In genomic region chr4:30619679-30620078, GRCh38 we compare ENCODE assay signal across 24 cellular contexts.
DNase-seq lines count a peak whose midpoint lies in the region; ATAC-seq and TF ChIP-seq lines count a peak whose summit lies in the region.
"Had no signal": no experiment of that assay in that cellular context is flagged by ENCODE, and none has a peak within 500 bp of the region (broad histone marks: within the 10 kb centered on the region; RNA-seq: fewer than 3 reads in every experiment).

No MANE protein-coding gene starts in this region.

- no peak overlapping the region for H2AK5ac ChIP-seq in mesendoderm (ENCODE audit: low read length)

- H2BK5ac ChIP-seq in mesendoderm (ENCODE audit: low read length): no peak overlapping the region

- peak; percentile 52 to 63 for DNase-seq in cardiac fibroblast (ENCODE audit: low read depth in 2 of 2)
- no peak for DNase-seq in mesendoderm
- DNase-seq in dedifferentiated amniotic fluid mesenchymal stem cell (ENCODE audit: extremely low spot score): no peak
- DNase-seq: activated CD4-positive, alpha-beta T cell treated with anti-CD3 and anti-CD28 coated beads for 48 hours; activated naive CD4-positive, alpha-beta T cell treated with Interleukin-2 at 50 U/mL for 16 hours; activated T-cell treated with anti-CD3 and anti-CD28 coated beads, Interleukin-2, amount 50 U/mL, for 48 hours; amniotic stem cell; CD4-positive, alpha-beta T cell; DMS153; effector CD4-positive, alpha-beta T cell; erythroblast; glutamatergic neuron; KG1; natural killer cell; NCI-H1092; pancreas; PC-9; right lobe of liver; T-helper 1 cell; upper lobe of right lung had no signal

- no peaks in the 10 kb centered on the region for H3K36me3 ChIP-seq in BLaER1 treated with 17β-estradiol and CSF1 and Interleukin-3, amounts not matched to agents 10 nM and 100 nM
- H3K36me3 ChIP-seq in mesendoderm (ENCODE audit: control insufficient read depth, insufficient read depth, low read length): no peaks in the 10 kb centered on the region
- H3K36me3 ChIP-seq: pancreas, right lobe of liver, upper lobe of right lung had no signal

- no peaks in the 10 kb centered on the region for H3K27me3 ChIP-seq in BLaER1 treated with 17β-estradiol and CSF1 and Interleukin-3, amounts not matched to agents 10 nM and 100 nM
- H3K27me3 ChIP-seq in mesendoderm (ENCODE audit: insufficient read depth, low read length, poor library complexity): no peaks in the 10 kb centered on the region
- H3K27me3 ChIP-seq: pancreas, right lobe of liver, upper lobe of right lung had no signal

- H4K8ac ChIP-seq in mesendoderm (ENCODE audit: low read depth, low read length): no peak overlapping the region

- WGBS in mesendoderm (ENCODE audit: extremely low coverage, insufficient coverage, low lambda C conversion rate): no CpG with 5 or more reads among the region's 1 CpG

- TF ChIP-seq CTCF in cardiac fibroblast (IDR thresholded peaks at IDR 0.05; ENCODE audit: low read depth, low read length): no peak

- H3K79me1 ChIP-seq in mesendoderm (ENCODE audit: low read length): no peaks in the 10 kb centered on the region

- H3K23ac ChIP-seq in mesendoderm (ENCODE audit: low read length): no peak overlapping the region

- ATAC-seq in HG03432 (IDR thresholded peaks at IDR 0.05; ENCODE audit: unreplicated experiment) (peak; percentile 47), GM19395 (IDR thresholded peaks at IDR 0.05; ENCODE audit: unreplicated experiment) (no peak), GM18867 (IDR thresholded peaks at IDR 0.05; ENCODE audit: unreplicated experiment) (no peak)
- ATAC-seq: natural killer cell, pancreas, right lobe of liver, upper lobe of right lung had no signal

- H3K18ac ChIP-seq in mesendoderm (ENCODE audit: low read length): no peak overlapping the region

- H3K79me2 ChIP-seq in mesendoderm (ENCODE audit: control insufficient read depth, insufficient read depth, low read length): no peaks in the 10 kb centered on the region

- H3K27ac ChIP-seq in BLaER1 treated with 17β-estradiol and CSF1 and Interleukin-3, amounts not matched to agents 10 nM and 100 nM: peak overlapping the region in 2 of 11 experiments; percentile 24 to 72; a peak in 3 of 22 replicates
- H3K27ac ChIP-seq in mesendoderm (ENCODE audit: low read depth, low read length): no peak overlapping the region
- H3K27ac ChIP-seq: pancreas, PC-9, right lobe of liver, upper lobe of right lung had no signal

- no peak overlapping the region for H3K4ac ChIP-seq in mesendoderm (ENCODE audit: low read depth, low read length)

- H4K5ac ChIP-seq in mesendoderm (ENCODE audit: low read length): no peak overlapping the region

- H3K9ac ChIP-seq in BLaER1 treated with 17β-estradiol and CSF1 and Interleukin-3, amounts not matched to agents 10 nM and 100 nM: no peak overlapping the region
- H3K9ac ChIP-seq in mesendoderm (ENCODE audit: low read length): no peak overlapping the region

- peak overlapping the region; percentile 8 for H2BK120ac ChIP-seq in mesendoderm (ENCODE audit: low read depth, low read length)

- H3K4me1 ChIP-seq in BLaER1 treated with 17β-estradiol and CSF1 and Interleukin-3, amounts not matched to agents 10 nM and 100 nM: peaks cover 11 to 22% (median 14%) of the 10 kb centered on the region in 10 experiments; a peak in 18 of 20 replicates
- peaks cover 2% of the 10 kb centered on the region for H3K4me1 ChIP-seq in mesendoderm (ENCODE audit: control insufficient read depth, low read depth, low read length)
- H3K4me1 ChIP-seq: pancreas, right lobe of liver, upper lobe of right lung had no signal

- peak overlapping the region; percentile 6 to 76 (median 66); a peak in 14 of 22 replicates for H3K4me2 ChIP-seq in BLaER1 treated with 17β-estradiol and CSF1 and Interleukin-3, amounts not matched to agents 10 nM and 100 nM
- no peak overlapping the region for H3K4me2 ChIP-seq in mesendoderm (ENCODE audit: low read length)
- H3K4me2 ChIP-seq: PC-9 had no signal

- no peak overlapping the region for H3K56ac ChIP-seq in mesendoderm (ENCODE audit: low read length)

- no peaks in the 10 kb centered on the region for H4K20me1 ChIP-seq in BLaER1 treated with 17β-estradiol and CSF1 and Interleukin-3, amounts not matched to agents 10 nM and 100 nM

- H3K4me3 ChIP-seq in BLaER1 treated with 17β-estradiol and CSF1 and Interleukin-3, amounts not matched to agents 10 nM and 100 nM: no peak overlapping the region
- H3K4me3 ChIP-seq in cardiac fibroblast (replicated peaks in 1 of 2; ENCODE audit: low read depth in 2 of 2, low read length in 2 of 2): no peak overlapping the region
- no peak overlapping the region for H3K4me3 ChIP-seq in mesendoderm (ENCODE audit: low read length)
- H3K4me3 ChIP-seq: pancreas, PC-9, right lobe of liver, upper lobe of right lung had no signal

- no peaks in the 10 kb centered on the region for H3K9me3 ChIP-seq in BLaER1 treated with 17β-estradiol and CSF1 and Interleukin-3, amounts not matched to agents 10 nM and 100 nM (replicated peaks in 1 of 11)
- H3K9me3 ChIP-seq: pancreas, right lobe of liver, upper lobe of right lung had no signal

- no peak overlapping the region for H2BK15ac ChIP-seq in mesendoderm (replicated peaks; ENCODE audit: low read depth)

Comparison
In these comparisons a context has a peak if more than half of its experiments do, and no peak if none do; other contexts are left out.
1. DNase-seq: peak in cardiac fibroblast (2 of 2); none in mesendoderm (single experiment) and dedifferentiated amniotic fluid mesenchymal stem cell (single experiment).